In genomic region chr2:216626168-216626874, GRCh38 we compare ENCODE assay signal across 23 cellular contexts.
"Had no signal": no experiment of that assay in that cellular context is flagged by ENCODE, and none has a peak within 500 bp of the region (broad histone marks: within the 10 kb centered on the region; RNA-seq: fewer than 3 reads in every experiment).

No MANE protein-coding gene starts in this region.

- H3K4me1 Mint-ChIP-seq: activated CD4-positive, alpha-beta T cell treated with anti-CD3 and anti-CD28 coated beads for 36 hours; activated CD8-positive, alpha-beta memory T cell treated with anti-CD3 and anti-CD28 coated beads, Interleukin-2, amount 10 ng/mL, durations not matched to agents 7 days and 5 days; naive B cell; T-helper 17 cell had no signal

- H3K27ac ChIP-seq: breast epithelium, epithelial cell of prostate, ovary, spleen, suprapubic skin, tibial artery had no signal

- DNase-seq: activated CD4-positive, alpha-beta T cell treated with anti-CD3 and anti-CD28 coated beads for 36 hours; activated CD4-positive, CD25-positive, alpha-beta regulatory T cell; activated CD8-positive, alpha-beta memory T cell treated with anti-CD3 and anti-CD28 coated beads, Interleukin-2, amount 10 ng/mL, durations not matched to agents 7 days and 5 days; activated CD8-positive, alpha-beta T cell treated with anti-CD3 and anti-CD28 coated beads, Interleukin-2, amount 10 ng/mL, durations not matched to agents 7 days and 5 days; activated T-cell treated with anti-CD3 and anti-CD28 coated beads, Interleukin-2, amount 50 U/mL, for 48 hours; central memory CD4-positive, alpha-beta T cell; islet precursor cell; left ventricle myocardium superior; mammary epithelial cell; naive B cell; nephron progenitor cell; ovary; right cardiac atrium; spleen; stimulated activated naive CD4-positive, alpha-beta T cell; T-helper 17 cell; T1000; tibial artery had no signal

- H3K4me3 Mint-ChIP-seq: activated CD4-positive, alpha-beta T cell treated with anti-CD3 and anti-CD28 coated beads for 36 hours; activated CD8-positive, alpha-beta memory T cell treated with anti-CD3 and anti-CD28 coated beads, Interleukin-2, amount 10 ng/mL, durations not matched to agents 7 days and 5 days; activated CD8-positive, alpha-beta T cell treated with anti-CD3 and anti-CD28 coated beads, Interleukin-2, amount 10 ng/mL, durations not matched to agents 7 days and 5 days; naive B cell; nephron progenitor cell; T-helper 17 cell had no signal

- H3K9me3 ChIP-seq: breast epithelium, ovary, suprapubic skin, tibial artery had no signal

- H3K27ac Mint-ChIP-seq: activated CD4-positive, alpha-beta T cell treated with anti-CD3 and anti-CD28 coated beads for 36 hours; activated CD8-positive, alpha-beta memory T cell treated with anti-CD3 and anti-CD28 coated beads, Interleukin-2, amount 10 ng/mL, durations not matched to agents 7 days and 5 days; activated CD8-positive, alpha-beta T cell treated with anti-CD3 and anti-CD28 coated beads, Interleukin-2, amount 10 ng/mL, durations not matched to agents 7 days and 5 days; activated naive CD4-positive, alpha-beta T cell treated with anti-CD3 and anti-CD28 coated beads, Interleukin-2, amount 50 U/mL, for 72 hours; activated T-helper 2 cell treated with anti-CD3 and anti-CD28 coated beads, Interferon-gamma antibody, Interleukin-2, Interleukin-4, amounts not matched to agents 10 μg/mL and 5 μg/mL and 100 μg/mL, durations not matched to agents 14 hours and 24 hours and 36 hours; naive B cell; nephron progenitor cell; T-helper 17 cell had no signal

- H3K36me3 ChIP-seq: breast epithelium, ovary, spleen, suprapubic skin, tibial artery had no signal

- H3K9me3 Mint-ChIP-seq: activated T-helper 2 cell treated with anti-CD3 and anti-CD28 coated beads, Interferon-gamma antibody, Interleukin-2, Interleukin-4, amounts not matched to agents 10 μg/mL and 5 μg/mL and 100 μg/mL, durations not matched to agents 14 hours and 24 hours and 36 hours had no signal

- H3K27me3 ChIP-seq: breast epithelium, ovary, suprapubic skin, tibial artery had no signal

- H3K36me3 Mint-ChIP-seq: activated CD8-positive, alpha-beta memory T cell treated with anti-CD3 and anti-CD28 coated beads, Interleukin-2, amount 10 ng/mL, durations not matched to agents 7 days and 5 days; activated naive CD4-positive, alpha-beta T cell treated with anti-CD3 and anti-CD28 coated beads, Interleukin-2, amount 50 U/mL, for 72 hours had no signal

- H3K4me3 ChIP-seq: breast epithelium, ovary, spleen, suprapubic skin, tibial artery had no signal

- H3K4me1 ChIP-seq: breast epithelium, spleen had no signal
